15 cellular contexts compared by ENCODE assay signal in genomic region chr9:119216891-119217290, GRCh38.
A peak's percentile ranks its signal among the peaks of the same experiment; 100 is the strongest.
DNase-seq lines count a peak whose midpoint lies in the region; ATAC-seq and TF ChIP-seq lines count a peak whose summit lies in the region.
"Had no signal": no experiment of that assay in that cellular context is flagged by ENCODE, and none has a peak within 500 bp of the region (broad histone marks: within the 10 kb centered on the region; RNA-seq: fewer than 3 reads in every experiment).

No MANE protein-coding gene starts in this region.

- H3K4me1 Mint-ChIP-seq in activated CD4-positive, alpha-beta memory T cell treated with anti-CD3 and anti-CD28 coated beads, Interleukin-2, amount 10 ng/mL, durations not matched to agents 7 days and 5 days, result no peaks in the 10 kb centered on the region
- H3K4me1 Mint-ChIP-seq: B cell, memory B cell had no signal

- H3K36me3 Mint-ChIP-seq in activated CD4-positive, alpha-beta memory T cell treated with anti-CD3 and anti-CD28 coated beads, Interleukin-2, amount 10 ng/mL, durations not matched to agents 7 days and 5 days (ENCODE audit: low read depth), result no peaks in the 10 kb centered on the region
- H3K36me3 Mint-ChIP-seq: activated naive CD4-positive, alpha-beta T cell treated with anti-CD3 and anti-CD28 coated beads, Interleukin-2, amount 50 U/mL, for 72 hours; memory B cell had no signal

- no peak overlapping the region for H3K27ac Mint-ChIP-seq in activated CD4-positive, alpha-beta memory T cell treated with anti-CD3 and anti-CD28 coated beads, Interleukin-2, amount 10 ng/mL, durations not matched to agents 7 days and 5 days
- H3K27ac Mint-ChIP-seq: activated naive CD4-positive, alpha-beta T cell treated with anti-CD3 and anti-CD28 coated beads, Interleukin-2, amount 50 U/mL, for 72 hours; B cell; memory B cell had no signal

- CTCF ChIA-PET in activated CD4-positive, alpha-beta memory T cell treated with anti-CD3 and anti-CD28 coated beads, Interleukin-2, amount 10 ng/mL, durations not matched to agents 7 days and 5 days (lab: Charles Lee), result no interaction called here

- no peaks in the 10 kb centered on the region for H3K27me3 ChIP-seq in adrenal gland
- H3K27me3 ChIP-seq in right atrium auricular region, result no peaks in the 10 kb centered on the region

- H3K4me3 Mint-ChIP-seq in activated CD4-positive, alpha-beta memory T cell treated with anti-CD3 and anti-CD28 coated beads, Interleukin-2, amount 10 ng/mL, durations not matched to agents 7 days and 5 days, result no peak overlapping the region
- H3K4me3 Mint-ChIP-seq: B cell, memory B cell had no signal

- no peak overlapping the region for H3K27ac ChIP-seq in adrenal gland
- H3K27ac ChIP-seq in right atrium auricular region, result no peak overlapping the region

- H3K36me3 ChIP-seq in adrenal gland (replicated peaks in 1 of 2) (no peaks in the 10 kb centered on the region), right atrium auricular region (no peaks in the 10 kb centered on the region)

- intact Hi-C loops in adrenal gland (cut with DNase I), result no loop called here

- no peak for TF ChIP-seq POLR2A in adrenal gland (IDR thresholded peaks at IDR 0.05)

- TF ChIP-seq CTCF in adrenal gland (IDR thresholded peaks at IDR 0.05), result no peak
- TF ChIP-seq CTCF in right atrium auricular region (IDR thresholded peaks at IDR 0.05), result no peak

- no peak overlapping the region for H3K4me3 ChIP-seq in adrenal gland
- no peak overlapping the region for H3K4me3 ChIP-seq in right atrium auricular region

- no peaks in the 10 kb centered on the region for H3K9me3 Mint-ChIP-seq in activated CD4-positive, alpha-beta memory T cell treated with anti-CD3 and anti-CD28 coated beads, Interleukin-2, amount 10 ng/mL, durations not matched to agents 7 days and 5 days

- no peaks in the 10 kb centered on the region for H3K27me3 Mint-ChIP-seq in activated CD4-positive, alpha-beta memory T cell treated with anti-CD3 and anti-CD28 coated beads, Interleukin-2, amount 10 ng/mL, durations not matched to agents 7 days and 5 days
- H3K27me3 Mint-ChIP-seq: B cell, memory B cell had no signal

- H3K4me1 ChIP-seq in adrenal gland (replicated peaks in 1 of 2), result no peaks in the 10 kb centered on the region
- H3K4me1 ChIP-seq in right atrium auricular region, result no peaks in the 10 kb centered on the region

- ATAC-seq in HG02588 (IDR thresholded peaks at IDR 0.05; ENCODE audit: unreplicated experiment), result no peak
- ATAC-seq: activated naive CD4-positive, alpha-beta T cell treated with anti-CD3 and anti-CD28 coated beads, Interleukin-2, amount 50 U/mL, for 72 hours had no signal

- no peaks in the 10 kb centered on the region for H3K9me3 ChIP-seq in adrenal gland (replicated peaks in 1 of 3)
- H3K9me3 ChIP-seq in right atrium auricular region, result no peaks in the 10 kb centered on the region

- WGBS in adrenal gland, 4 donors, result 40 to 61% (median 48%) methylated on average over 7 of the region's 7 CpGs

- POLR2A ChIA-PET in activated CD4-positive, alpha-beta memory T cell treated with anti-CD3 and anti-CD28 coated beads, Interleukin-2, amount 10 ng/mL, durations not matched to agents 7 days and 5 days (lab: Charles Lee), result no interaction called here

- DNase-seq in C1 segment of cervical spinal cord (lab: John Stamatoyannopoulos, UW) (peak in 9 of 14 donors; percentile 5 to 61 (median 26)), adrenal gland (peak; percentile 12 to 85 (median 27)), right atrium auricular region (ENCODE audit: low spot score) (peak; percentile 62), retina (peak; percentile 57), foreskin melanocyte (no peak), GM19240 (ENCODE audit: insufficient read length, low spot score) (no peak)
- no peak for DNase-seq in activated CD4-positive, alpha-beta memory T cell treated with anti-CD3 and anti-CD28 coated beads, Interleukin-2, amount 10 ng/mL, durations not matched to agents 7 days and 5 days
- DNase-seq: DMS79 treated with DMSO at 0.1 percent for 48 hours, erythroblast, OCI-M1, trophoblast cell had no signal

Comparison
In these comparisons a context has a peak if more than half of its experiments do, and no peak if none do; other contexts are left out.
1. DNase-seq: peak in C1 segment of cervical spinal cord (9 of 14), adrenal gland (7 of 7), right atrium auricular region (single experiment) and retina (single experiment); none in foreskin melanocyte (single experiment), GM19240 (single experiment) and activated CD4-positive, alpha-beta memory T cell treated with anti-CD3 and anti-CD28 coated beads, Interleukin-2, amount 10 ng/mL, durations not matched to agents 7 days and 5 days (single experiment).